ENCODE assay signal across 32 cellular contexts in the genomic region with DNA sequence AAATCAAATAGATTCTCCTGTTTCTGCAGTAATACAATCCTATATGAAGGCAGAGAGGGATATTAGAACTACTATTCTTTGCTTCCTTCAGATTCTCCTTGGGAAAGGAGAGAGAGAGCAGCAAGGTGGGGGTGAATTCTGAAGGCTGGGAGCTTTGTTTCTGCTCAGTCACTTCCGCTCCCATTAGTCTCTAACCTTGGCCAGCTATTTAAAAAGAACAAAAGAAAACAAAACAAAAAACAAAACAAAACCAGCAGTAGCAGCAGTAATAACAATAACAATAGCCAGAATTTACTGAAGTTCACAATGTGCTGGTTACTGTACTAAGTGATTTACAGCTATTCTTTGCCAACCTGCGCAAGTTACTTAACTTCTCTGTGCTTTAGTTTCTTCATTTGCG. TPM values are rescaled to one million over a fixed set of nuclear protein-coding genes. Genes with fewer than 3 reads are reported as not detected.
"Had no signal": no experiment of that assay in that cellular context is flagged by ENCODE, and none has a peak within 500 bp of the region (broad histone marks: within the 10 kb centered on the region; RNA-seq: fewer than 3 reads in every experiment).

No MANE protein-coding gene starts in this region.

- H3K27ac ChIP-seq: colonic mucosa, epithelial cell of prostate, gastrocnemius medialis, heart left ventricle, hepatocyte, prostate gland, sigmoid colon, testis, tibial artery had no signal

- H3K4me1 ChIP-seq: colonic mucosa, gastrocnemius medialis, prostate gland, sigmoid colon, testis, tibial artery had no signal

- H2AFZ ChIP-seq: hepatocyte had no signal

- H3K36me3 ChIP-seq: colonic mucosa, gastrocnemius medialis, heart left ventricle, prostate gland, sigmoid colon, tibial artery had no signal

- DNase-seq: colonic mucosa; effector memory CD4-positive, alpha-beta T cell; foreskin fibroblast; gastrocnemius medialis; heart left ventricle; immature natural killer cell; naive thymus-derived CD4-positive, alpha-beta T cell; nucleus accumbens; right cardiac atrium; sigmoid colon; stimulated activated CD4-positive, alpha-beta T cell treated with anti-CD3 and anti-CD28 coated beads, Interleukin-4, amount 100 ng/mL, for 4 hours; stimulated activated naive CD8-positive, alpha-beta T cell treated with anti-CD3 and anti-CD28 coated beads, Interleukin-15, Interleukin-2, amounts not matched to agents 100 U/mL and 50 U/mL, for 24 hours; substantia nigra; testis; tibial artery had no signal

- H3K79me2 ChIP-seq: hepatocyte had no signal

- FAIRE-seq: endometrium, keratinocyte, urothelium cell line had no signal

- H3K9me3 Mint-ChIP-seq: central memory CD8-positive, alpha-beta T cell; dendritic cell treated with granulocyte-macrophage colony-stimulating factor and Interleukin-4, amounts not matched to agents 40 ng/mL and 50 ng/mL, for 4 days; immature natural killer cell; memory B cell; mesothelial cell of epicardium; naive thymus-derived CD4-positive, alpha-beta T cell; nephron; stimulated activated memory B cell treated with anti-CD40 and anti-IgM and Interleukin-4, amounts not matched to agents 10 μg/mL and 1 μg/mL and 100 μg/mL, for 72 hours; type B pancreatic cell had no signal

- H3K4me1 Mint-ChIP-seq: central memory CD8-positive, alpha-beta T cell; immature natural killer cell; memory B cell; naive thymus-derived CD4-positive, alpha-beta T cell; nephron; stimulated activated memory B cell treated with anti-CD40 and anti-IgM and Interleukin-4, amounts not matched to agents 10 μg/mL and 1 μg/mL and 100 μg/mL, for 72 hours had no signal

- H3K4me2 ChIP-seq: hepatocyte had no signal

- H3K9me3 ChIP-seq: colonic mucosa, gastrocnemius medialis, heart left ventricle, prostate gland, sigmoid colon, testis, tibial artery had no signal

- ATAC-seq: esophagus mucosa; gastrocnemius medialis; heart left ventricle; left lobe of liver; naive thymus-derived CD4-positive, alpha-beta T cell; right cardiac atrium; stimulated activated memory B cell treated with anti-CD40 and anti-IgM and Interleukin-4, amounts not matched to agents 10 μg/mL and 1 μg/mL and 100 μg/mL, for 72 hours; stimulated activated naive CD8-positive, alpha-beta T cell treated with anti-CD3 and anti-CD28 coated beads, Interleukin-15, Interleukin-2, amounts not matched to agents 100 U/mL and 50 U/mL, for 24 hours had no signal

- H3K4me3 Mint-ChIP-seq: central memory CD8-positive, alpha-beta T cell; dendritic cell treated with granulocyte-macrophage colony-stimulating factor and Interleukin-4, amounts not matched to agents 40 ng/mL and 50 ng/mL, for 4 days; immature natural killer cell; memory B cell; mesothelial cell of epicardium; naive thymus-derived CD4-positive, alpha-beta T cell; nephron; stimulated activated memory B cell treated with anti-CD40 and anti-IgM and Interleukin-4, amounts not matched to agents 10 μg/mL and 1 μg/mL and 100 μg/mL, for 72 hours; type B pancreatic cell had no signal

- H3K27me3 ChIP-seq: colonic mucosa, gastrocnemius medialis, heart left ventricle, hepatocyte, sigmoid colon, testis, tibial artery had no signal

- H3K36me3 Mint-ChIP-seq: immature natural killer cell; memory B cell; mesothelial cell of epicardium; naive thymus-derived CD4-positive, alpha-beta T cell; stimulated activated memory B cell treated with anti-CD40 and anti-IgM and Interleukin-4, amounts not matched to agents 10 μg/mL and 1 μg/mL and 100 μg/mL, for 72 hours; type B pancreatic cell had no signal

- H3K27ac Mint-ChIP-seq: dendritic cell treated with granulocyte-macrophage colony-stimulating factor and Interleukin-4, amounts not matched to agents 40 ng/mL and 50 ng/mL, for 4 days; immature natural killer cell; memory B cell; mesothelial cell of epicardium; naive thymus-derived CD4-positive, alpha-beta T cell; stimulated activated memory B cell treated with anti-CD40 and anti-IgM and Interleukin-4, amounts not matched to agents 10 μg/mL and 1 μg/mL and 100 μg/mL, for 72 hours; type B pancreatic cell had no signal

- H3K27me3 Mint-ChIP-seq: memory B cell; stimulated activated memory B cell treated with anti-CD40 and anti-IgM and Interleukin-4, amounts not matched to agents 10 μg/mL and 1 μg/mL and 100 μg/mL, for 72 hours; type B pancreatic cell had no signal

- H3K4me3 ChIP-seq: colonic mucosa, gastrocnemius medialis, heart left ventricle, hepatocyte, lung, prostate gland, sigmoid colon, testis, tibial artery had no signal

RNA-seq across cellular contexts. Expression of gene GPR85, which starts 9.9 kb away (rescaled TPM):
- total RNA-seq: naive thymus-derived CD4-positive, alpha-beta T cell; osteocyte had no signal
- polyA plus RNA-seq: immature natural killer cell had no signal
